In the genomic region with DNA sequence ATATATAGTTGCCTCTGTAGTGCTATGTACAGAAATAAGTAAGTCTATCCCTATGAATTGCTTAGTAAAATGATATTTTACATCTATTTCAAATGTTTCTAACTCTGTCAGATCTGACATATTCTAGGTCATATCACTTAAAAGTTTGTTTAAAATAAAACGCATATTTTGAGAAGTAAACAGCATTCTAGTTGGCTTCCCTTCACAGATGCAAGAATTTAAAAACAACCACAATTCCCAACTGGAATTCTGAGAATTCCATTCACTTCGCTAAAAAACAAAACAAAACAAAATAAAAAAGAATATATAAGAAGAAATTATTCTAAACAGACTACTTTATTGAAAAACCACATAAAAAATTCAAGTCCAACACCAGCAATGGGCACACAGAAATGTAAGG, we compare ENCODE assay signal across 1 cellular context.
TF ChIP-seq lines count a peak whose summit lies in the region.

No MANE protein-coding gene starts in this region.

TF ChIP-seq in IMR-90, 13 proteins besides CTCF, POLR2A, EP300 and RAD21 (continued from another document):
- TF ChIP-seq CHD1 (IDR thresholded peaks at IDR 0.05; ENCODE audit: low read depth, low read length): no peak
- no peak for TF ChIP-seq MXI1 (IDR thresholded peaks at IDR 0.05; ENCODE audit: borderline replicate concordance, low read depth, low read length)
- TF ChIP-seq, protein P1, sequence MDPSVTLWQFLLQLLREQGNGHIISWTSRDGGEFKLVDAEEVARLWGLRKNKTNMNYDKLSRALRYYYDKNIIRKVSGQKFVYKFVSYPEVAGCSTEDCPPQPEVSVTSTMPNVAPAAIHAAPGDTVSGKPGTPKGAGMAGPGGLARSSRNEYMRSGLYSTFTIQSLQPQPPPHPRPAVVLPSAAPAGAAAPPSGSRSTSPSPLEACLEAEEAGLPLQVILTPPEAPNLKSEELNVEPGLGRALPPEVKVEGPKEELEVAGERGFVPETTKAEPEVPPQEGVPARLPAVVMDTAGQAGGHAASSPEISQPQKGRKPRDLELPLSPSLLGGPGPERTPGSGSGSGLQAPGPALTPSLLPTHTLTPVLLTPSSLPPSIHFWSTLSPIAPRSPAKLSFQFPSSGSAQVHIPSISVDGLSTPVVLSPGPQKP (IDR thresholded peaks at IDR 0.05; ENCODE audit: borderline replicate concordance, low read depth, low read length): no peak
- no peak for TF ChIP-seq MAZ (IDR thresholded peaks at IDR 0.05; ENCODE audit: borderline replicate concordance, low read depth, low read length)
- TF ChIP-seq NFE2L2 (IDR thresholded peaks at IDR 0.05; ENCODE audit: low read depth, low read length): no peak
- no peak for TF ChIP-seq SMC3 (IDR thresholded peaks at IDR 0.05; ENCODE audit: low read depth, low read length)
- TF ChIP-seq RFX5 (IDR thresholded peaks at IDR 0.05; ENCODE audit: low read depth, low read length): no peak
- no peak for TF ChIP-seq FOS (IDR thresholded peaks at IDR 0.05; ENCODE audit: low read depth, low read length)
- TF ChIP-seq MAFK (IDR thresholded peaks at IDR 0.05; ENCODE audit: low read depth, low read length): no peak
